24 cellular contexts compared by ENCODE assay signal in genomic region chr2:167875524-167875923, GRCh38.
"Had no signal": no experiment of that assay in that cellular context is flagged by ENCODE, and none has a peak within 500 bp of the region (broad histone marks: within the 10 kb centered on the region; RNA-seq: fewer than 3 reads in every experiment).

No MANE protein-coding gene starts in this region.

- H3K27ac ChIP-seq: ascending aorta, body of pancreas had no signal

- H3K27ac Mint-ChIP-seq: activated B cell treated with CpG ODN at 0.5 μM for 24 hours; activated CD4-positive, alpha-beta memory T cell treated with anti-CD3 and anti-CD28 coated beads for 36 hours; activated CD4-positive, alpha-beta T cell treated with anti-CD3 and anti-CD28 coated beads, Interleukin-2, amount 10 ng/mL, durations not matched to agents 7 days and 5 days; activated naive CD4-positive, alpha-beta T cell treated with anti-CD3 and anti-CD28 coated beads, Interleukin-2, amount 50 U/mL, for 72 hours; activated naive CD8-positive, alpha-beta T cell treated with anti-CD3 and anti-CD28 coated beads, Interleukin-2, amount 50 U/mL, for 24 hours; T-helper 17 cell had no signal

- DNase-seq: activated B cell treated with CpG ODN at 0.5 μM for 24 hours; activated CD4-positive, alpha-beta memory T cell treated with anti-CD3 and anti-CD28 coated beads for 36 hours; activated CD4-positive, alpha-beta T cell treated with anti-CD3 and anti-CD28 coated beads, Interleukin-2, amount 10 ng/mL, durations not matched to agents 7 days and 5 days; activated CD8-positive, alpha-beta memory T cell treated with anti-CD3 and anti-CD28 coated beads for 24 hours; activated effector memory CD4-positive, alpha-beta T cell treated with anti-CD3 and anti-CD28 coated beads, Interleukin-2, amount 50 U/mL, for 16 hours; activated naive CD4-positive, alpha-beta T cell treated with Interleukin-2 at 50 U/mL for 16 hours; activated naive CD8-positive, alpha-beta T cell treated with anti-CD3 and anti-CD28 coated beads, Interleukin-2, amount 50 U/mL, for 24 hours; activated T-cell treated with anti-CD3 and anti-CD28 coated beads, Interleukin-2, amount 50 U/mL, for 4 hours; amniotic stem cell; body of pancreas; central memory CD4-positive, alpha-beta T cell; MM.1S; NCI-H1105; NCI-H1436; NCI-H1694 treated with DMSO at 0.1 percent for 48 hours; NCI-H2029 treated with DMSO at 0.1 percent for 48 hours; NCI-H446; NCI-H526; PC-3; SHP77; T-helper 17 cell; T-helper 9 cell had no signal

- H3K4me1 Mint-ChIP-seq: activated B cell treated with CpG ODN at 0.5 μM for 24 hours; activated CD4-positive, alpha-beta T cell treated with anti-CD3 and anti-CD28 coated beads, Interleukin-2, amount 10 ng/mL, durations not matched to agents 7 days and 5 days; activated naive CD8-positive, alpha-beta T cell treated with anti-CD3 and anti-CD28 coated beads, Interleukin-2, amount 50 U/mL, for 24 hours; T-helper 17 cell had no signal

- H3K9me3 ChIP-seq: ascending aorta, body of pancreas had no signal

- H3K36me3 ChIP-seq: ascending aorta had no signal

- H3K27me3 ChIP-seq: ascending aorta, body of pancreas had no signal

- ATAC-seq: activated naive CD4-positive, alpha-beta T cell treated with anti-CD3 and anti-CD28 coated beads, Interleukin-2, amount 50 U/mL, for 72 hours; activated naive CD8-positive, alpha-beta T cell treated with anti-CD3 and anti-CD28 coated beads, Interleukin-2, amount 50 U/mL, for 24 hours; activated T-cell treated with anti-CD3 and anti-CD28 coated beads, Interleukin-2, amount 50 U/mL, for 4 hours; body of pancreas; PC-3; T-helper 17 cell had no signal

- H3K4me3 Mint-ChIP-seq: activated B cell treated with CpG ODN at 0.5 μM for 24 hours; activated CD4-positive, alpha-beta memory T cell treated with anti-CD3 and anti-CD28 coated beads for 36 hours; activated CD4-positive, alpha-beta T cell treated with anti-CD3 and anti-CD28 coated beads, Interleukin-2, amount 10 ng/mL, durations not matched to agents 7 days and 5 days; activated naive CD8-positive, alpha-beta T cell treated with anti-CD3 and anti-CD28 coated beads, Interleukin-2, amount 50 U/mL, for 24 hours; activated T-cell treated with anti-CD3 and anti-CD28 coated beads, Interleukin-2, amount 50 U/mL, for 4 hours; T-helper 17 cell had no signal

- H3K36me3 Mint-ChIP-seq: activated CD4-positive, alpha-beta memory T cell treated with anti-CD3 and anti-CD28 coated beads for 36 hours; activated naive CD4-positive, alpha-beta T cell treated with anti-CD3 and anti-CD28 coated beads, Interleukin-2, amount 50 U/mL, for 72 hours had no signal

- H3K9me3 Mint-ChIP-seq: activated B cell treated with CpG ODN at 0.5 μM for 24 hours; activated CD4-positive, alpha-beta memory T cell treated with anti-CD3 and anti-CD28 coated beads for 36 hours; activated CD4-positive, alpha-beta T cell treated with anti-CD3 and anti-CD28 coated beads, Interleukin-2, amount 10 ng/mL, durations not matched to agents 7 days and 5 days; activated naive CD4-positive, alpha-beta T cell treated with anti-CD3 and anti-CD28 coated beads, Interleukin-2, amount 50 U/mL, for 72 hours; activated T-cell treated with anti-CD3 and anti-CD28 coated beads, Interleukin-2, amount 50 U/mL, for 4 hours had no signal

- H3K4me1 ChIP-seq: ascending aorta, body of pancreas had no signal

- H3K27me3 Mint-ChIP-seq: activated B cell treated with CpG ODN at 0.5 μM for 24 hours; activated CD4-positive, alpha-beta T cell treated with anti-CD3 and anti-CD28 coated beads, Interleukin-2, amount 10 ng/mL, durations not matched to agents 7 days and 5 days; activated naive CD8-positive, alpha-beta T cell treated with anti-CD3 and anti-CD28 coated beads, Interleukin-2, amount 50 U/mL, for 24 hours had no signal

- H3K4me3 ChIP-seq: ascending aorta, body of pancreas had no signal
